7 cellular contexts compared by ENCODE assay signal in the genomic region with DNA sequence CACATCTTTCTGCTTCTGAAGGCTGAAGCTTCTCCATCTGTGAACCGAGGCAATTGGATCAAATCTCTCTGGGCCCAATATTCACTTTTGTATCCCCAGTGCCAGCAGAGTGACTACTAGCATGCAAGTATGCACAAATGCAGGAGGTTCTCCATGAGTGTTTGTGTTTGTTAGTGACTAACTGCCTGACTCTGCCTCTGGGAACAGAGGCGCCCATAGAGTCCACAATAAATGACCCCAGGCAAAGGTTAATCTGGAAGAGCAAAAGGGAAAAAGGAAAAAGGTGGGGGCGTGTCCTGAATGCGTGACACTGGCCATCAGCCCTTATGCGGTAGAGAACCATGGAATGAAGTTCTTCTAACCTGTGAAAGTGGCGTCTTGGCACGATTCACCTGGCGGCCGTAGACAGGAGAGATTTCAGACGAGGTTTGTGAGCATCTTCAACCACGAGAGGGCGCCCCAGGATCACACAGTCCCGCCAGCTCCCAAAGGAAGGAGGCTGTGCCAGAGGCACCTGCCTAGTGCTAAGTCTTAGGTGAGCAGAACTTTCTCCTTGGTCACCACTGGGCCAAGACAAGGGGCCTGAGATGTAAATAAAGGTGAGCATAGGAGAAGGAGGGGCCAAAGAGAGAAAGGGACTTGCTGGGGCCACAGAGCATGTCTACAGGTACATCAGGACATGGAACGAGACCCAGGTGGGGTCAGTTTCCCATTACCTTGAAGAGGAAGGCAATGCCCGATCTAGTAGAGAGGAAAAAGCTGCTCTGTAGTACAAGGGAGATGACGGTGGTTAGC. TPM values are rescaled to one million over a fixed set of nuclear protein-coding genes. Genes with fewer than 3 reads are reported as not detected.
DNase-seq lines count a peak whose midpoint lies in the region; ATAC-seq and TF ChIP-seq lines count a peak whose summit lies in the region.

No MANE protein-coding gene starts in this region.

- ATAC-seq in activated naive CD4-positive, alpha-beta T cell treated with anti-CD3 and anti-CD28 coated beads, Interleukin-2, amount 50 U/mL, for 72 hours, result peak; percentile 87
- ATAC-seq in heart left ventricle (peak; percentile 47 to 79 (median 70)), psoas muscle (peak; percentile 80 to 91 (median 90))

- H3K27me3 ChIP-seq in heart left ventricle (no peaks in the 10 kb centered on the region), psoas muscle (ENCODE audit: insufficient read depth in 3 of 3, low read length in 2 of 3) (no peaks in the 10 kb centered on the region), vagina (no peaks in the 10 kb centered on the region)

- H3K9me3 ChIP-seq in heart left ventricle, result no peaks in the 10 kb centered on the region
- no peaks in the 10 kb centered on the region for H3K9me3 ChIP-seq in psoas muscle
- no peaks in the 10 kb centered on the region for H3K9me3 ChIP-seq in vagina

- no peak for TF ChIP-seq POLR2A in heart left ventricle (IDR thresholded peaks at IDR 0.05)
- TF ChIP-seq POLR2A in vagina (IDR thresholded peaks at IDR 0.05), result no peak

- WGBS in heart left ventricle, 4 donors, result 23 to 35% (median 28%) methylated on average over 16 of the region's 16 CpGs
- WGBS in psoas muscle, 3 donors, result 22 to 35% (median 25%) methylated on average over 16 of the region's 16 CpGs

- H3K4me1 ChIP-seq in heart left ventricle (peaks cover 0 to 14% (median 0%) of the 10 kb centered on the region in 12 donors), psoas muscle (no peaks in the 10 kb centered on the region), vagina (no peaks in the 10 kb centered on the region)

- H3K9me3 Mint-ChIP-seq in activated naive CD4-positive, alpha-beta T cell treated with anti-CD3 and anti-CD28 coated beads, Interleukin-2, amount 50 U/mL, for 72 hours, result no peaks in the 10 kb centered on the region

- DNase-seq in NCI-H1092 (lab: John Stamatoyannopoulos, UW), result peak; percentile 46
- peak; percentile 62 for DNase-seq in SKM-1 treated with dmso at 0.1 percent for 144 hours (lab: John Stamatoyannopoulos, UW; ENCODE audit: unreplicated experiment)
- DNase-seq in activated naive CD4-positive, alpha-beta T cell treated with anti-CD3 and anti-CD28 coated beads, Interleukin-2, amount 50 U/mL, for 72 hours (ENCODE audit: low spot score in 2 of 2), result peak; percentile 79 to 91
- DNase-seq in heart left ventricle, result peak; percentile 81 to 89 (median 83)
- DNase-seq in psoas muscle, result peak; percentile 85 to 92
- no peak for DNase-seq in vagina (ENCODE audit: extremely low spot score in 2 of 2)

- H3K36me3 Mint-ChIP-seq in activated naive CD4-positive, alpha-beta T cell treated with anti-CD3 and anti-CD28 coated beads, Interleukin-2, amount 50 U/mL, for 72 hours, result no peaks in the 10 kb centered on the region

- H3K27ac Mint-ChIP-seq in activated naive CD4-positive, alpha-beta T cell treated with anti-CD3 and anti-CD28 coated beads, Interleukin-2, amount 50 U/mL, for 72 hours, result peak overlapping the region; percentile 36 to 45

- peaks cover 0 to 32% (median 2%) of the 10 kb centered on the region in 9 donors for H3K36me3 ChIP-seq in heart left ventricle
- H3K36me3 ChIP-seq in psoas muscle (ENCODE audit: insufficient read depth in 1 of 2, low read depth in 1 of 2), result no peaks in the 10 kb centered on the region
- no peaks in the 10 kb centered on the region for H3K36me3 ChIP-seq in vagina

- TF ChIP-seq CTCF in GM12875 (IDR thresholded peaks at IDR 0.05; ENCODE audit: borderline replicate concordance, insufficient read depth, low read depth, low read length) (peak; percentile 83), heart left ventricle (IDR thresholded peaks at IDR 0.05) (peak; percentile 82 to 96 (median 90)), psoas muscle (IDR thresholded peaks at IDR 0.05) (peak; percentile 93), vagina (IDR thresholded peaks at IDR 0.05) (peak; percentile 78 to 94 (median 91))

- intact Hi-C loops in heart left ventricle (cut with DNase I) (loop anchor here (1.0 to 5.0 kb wide), 10 partner anchors 78 to 176 kb away; no protein-coding TSS in a partner anchor), psoas muscle (cut with DNase I) (loop anchor here (1.0 to 5.0 kb wide), 4 partner anchors 79 to 176 kb away; no protein-coding TSS in a partner anchor), vagina (cut with DNase I) (loop anchor here (2.0 kb wide), 1 partner anchor 42 kb away; no protein-coding TSS in a partner anchor)

- H3K27ac ChIP-seq in heart left ventricle, result peak overlapping the region in 1 of 12 donors; percentile 19
- H3K27ac ChIP-seq in psoas muscle, result no peak overlapping the region
- no peak overlapping the region for H3K27ac ChIP-seq in vagina

- no peak overlapping the region for H3K4me3 ChIP-seq in GM12875 (ENCODE audit: low read depth, low read length)
- H3K4me3 ChIP-seq in heart left ventricle, result no peak overlapping the region
- H3K4me3 ChIP-seq in psoas muscle, result peak overlapping the region; percentile 9
- no peak overlapping the region for H3K4me3 ChIP-seq in vagina

RNA-seq across cellular contexts. Expression of gene RBPMS2, which starts 44.2 kb away (rescaled TPM):
- total RNA-seq in activated naive CD4-positive, alpha-beta T cell treated with anti-CD3 and anti-CD28 coated beads, Interleukin-2, amount 50 U/mL, for 72 hours, result not detected
- total RNA-seq in heart left ventricle (100 to 1,000 TPM in 7 of 9 donors, 10 to 100 TPM in 2; 49.8 to 530 (median 189) TPM), psoas muscle (1 to 10 TPM; 1.9 to 3.6 (median 2.3) TPM), vagina (3.7 TPM)
- polyA plus RNA-seq in heart left ventricle (100 to 1,000 TPM; 238 to 408 TPM), psoas muscle (1 to 10 TPM; 1.6 to 2.0 (median 2.0) TPM)

Comparison
In these comparisons a context has a peak if more than half of its experiments do, and no peak if none do; other contexts are left out.
1. DNase-seq: peak in NCI-H1092 (single experiment), SKM-1 treated with dmso at 0.1 percent for 144 hours (single experiment), activated naive CD4-positive, alpha-beta T cell treated with anti-CD3 and anti-CD28 coated beads, Interleukin-2, amount 50 U/mL, for 72 hours (2 of 2), heart left ventricle (5 of 5) and psoas muscle (2 of 2); none in vagina (0 of 2).
2. RNA of gene RBPMS2, which starts 44.2 kb away (total RNA-seq): 49.8 to 530 TPM in heart left ventricle; 3.7 TPM in vagina (single experiment), 1.9 to 3.6 TPM in psoas muscle and not detected in activated naive CD4-positive, alpha-beta T cell treated with anti-CD3 and anti-CD28 coated beads, Interleukin-2, amount 50 U/mL, for 72 hours; every median in the first group is over 10 times any median in the second.
3. Peak in every context shown above with its lines, with median percentiles within 50 percentile points of each other: CTCF ChIP-seq and ATAC-seq.